ENCODE assay signal across 21 cellular contexts in the genomic region with DNA sequence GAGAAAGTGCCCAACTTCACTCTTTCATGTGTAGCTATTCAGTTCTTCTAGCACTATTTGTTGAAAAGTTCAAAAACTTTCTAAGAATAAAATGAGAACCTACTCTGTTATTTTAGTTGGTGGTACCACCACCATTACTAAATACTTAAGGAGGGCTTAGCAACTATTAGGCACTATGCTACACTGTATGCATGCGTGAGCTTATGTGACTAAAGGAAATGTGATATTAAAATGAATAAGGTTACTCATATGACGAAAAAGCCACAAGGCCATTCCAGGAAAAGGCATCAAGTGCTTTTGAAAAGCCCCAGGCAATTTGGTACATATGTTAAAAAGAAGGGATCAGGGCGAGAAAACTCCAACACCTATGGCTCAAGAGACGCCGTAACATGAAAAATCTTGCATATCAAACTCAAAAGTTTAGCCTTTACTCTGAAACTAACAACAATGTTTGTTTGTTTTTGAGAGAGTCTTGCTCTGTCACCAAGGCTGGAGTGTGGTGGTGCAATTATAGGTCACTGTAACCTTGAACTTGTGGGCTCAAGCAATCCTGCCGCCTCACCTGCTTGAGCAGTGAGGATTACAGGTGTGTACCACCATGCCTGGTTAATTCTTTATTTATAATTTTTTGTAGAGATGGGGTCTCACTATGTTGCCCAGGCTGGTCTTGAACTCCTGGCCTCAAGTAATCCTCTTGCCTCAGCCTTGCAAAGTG. TPM values are rescaled to one million over a fixed set of nuclear protein-coding genes. Genes with fewer than 3 reads are reported as not detected.
DNase-seq lines count a peak whose midpoint lies in the region; ATAC-seq, FAIRE-seq and TF ChIP-seq lines count a peak whose summit lies in the region.
"Had no signal": no experiment of that assay in that cellular context is flagged by ENCODE, and none has a peak within 500 bp of the region (broad histone marks: within the 10 kb centered on the region; RNA-seq: fewer than 3 reads in every experiment).

No MANE protein-coding gene starts in this region.

- H3K4me3 ChIP-seq in K562 (no peak overlapping the region), tibial nerve (no peak overlapping the region)

- peaks cover 13% of the 10 kb centered on the region for H3K4me1 Mint-ChIP-seq in activated CD4-positive, alpha-beta T cell treated with anti-CD3 and anti-CD28 coated beads, Interleukin-2, amount 10 ng/mL, durations not matched to agents 24 days and 14 days
- peaks cover 0 to 10% of the 10 kb centered on the region in 2 donors for H3K4me1 Mint-ChIP-seq in natural killer cell treated with Interleukin-12 subunit alpha and Interleukin-12 subunit beta and Interleukin-15 and Interleukin-18, amount 100 ng/mL, for 72 hours (ENCODE audit: low read depth in 2 of 2)
- H3K4me1 Mint-ChIP-seq in natural killer cell, result no peaks in the 10 kb centered on the region
- no peaks in the 10 kb centered on the region for H3K4me1 Mint-ChIP-seq in activated naive CD8-positive, alpha-beta T cell treated with anti-CD3 and anti-CD28 coated beads for 36 hours
- H3K4me1 Mint-ChIP-seq: B cell, CD14-positive monocyte had no signal

- H3K27me3 ChIP-seq in K562 (ENCODE audit: control insufficient read depth in 2 of 2, insufficient read depth in 2 of 2, low read length in 2 of 2), result no peaks in the 10 kb centered on the region
- H3K27me3 ChIP-seq in tibial nerve, result no peaks in the 10 kb centered on the region

- POLR2A ChIA-PET in K562 (lab: Yijun Ruan, JAX), result interaction anchor here (1.0 kb wide), 1 partner anchor 28 kb away, joined by 3 read pairs; no protein-coding TSS in a partner anchor

- CTCF ChIA-PET in K562 (lab: Yijun Ruan, JAX; ENCODE audit: low intra/inter-chr PET ratio), result no interaction called here

- no peak for TF ChIP-seq POLR2A in K562 (conservative IDR thresholded peaks at IDR 0.05)
- TF ChIP-seq POLR2A in tibial nerve (IDR thresholded peaks at IDR 0.05), result no peak

- no peaks in the 10 kb centered on the region for H3K79me2 ChIP-seq in K562 (ENCODE audit: control insufficient read depth, insufficient read depth, low read length)

- H3K4me1 ChIP-seq in K562 (replicated peaks in 1 of 2; ENCODE audit: control insufficient read depth in 2 of 2, insufficient read depth in 2 of 2, low read length in 2 of 2) (no peaks in the 10 kb centered on the region), tibial nerve (no peaks in the 10 kb centered on the region)

- H3K27me3 Mint-ChIP-seq in activated CD4-positive, alpha-beta T cell treated with anti-CD3 and anti-CD28 coated beads, Interleukin-2, amount 10 ng/mL, durations not matched to agents 24 days and 14 days, result no peaks in the 10 kb centered on the region
- H3K27me3 Mint-ChIP-seq in natural killer cell treated with Interleukin-12 subunit alpha and Interleukin-12 subunit beta and Interleukin-15 and Interleukin-18, amount 100 ng/mL, for 72 hours, result no peaks in the 10 kb centered on the region
- no peaks in the 10 kb centered on the region for H3K27me3 Mint-ChIP-seq in natural killer cell (ENCODE audit: low read depth in 2 of 2)
- no peaks in the 10 kb centered on the region for H3K27me3 Mint-ChIP-seq in activated naive CD8-positive, alpha-beta T cell treated with anti-CD3 and anti-CD28 coated beads for 36 hours
- H3K27me3 Mint-ChIP-seq: B cell had no signal

- in situ Hi-C loops in K562 (cut with MboI), result no loop called here

- no peak overlapping the region for H3K4me2 ChIP-seq in K562 (ENCODE audit: insufficient read depth, low read length)

- no peaks in the 10 kb centered on the region for H3K9me3 Mint-ChIP-seq in activated CD4-positive, alpha-beta T cell treated with anti-CD3 and anti-CD28 coated beads, Interleukin-2, amount 10 ng/mL, durations not matched to agents 24 days and 14 days
- no peaks in the 10 kb centered on the region for H3K9me3 Mint-ChIP-seq in natural killer cell treated with Interleukin-12 subunit alpha and Interleukin-12 subunit beta and Interleukin-15 and Interleukin-18, amount 100 ng/mL, for 72 hours
- H3K9me3 Mint-ChIP-seq in natural killer cell, result no peaks in the 10 kb centered on the region
- no peaks in the 10 kb centered on the region for H3K9me3 Mint-ChIP-seq in activated naive CD8-positive, alpha-beta T cell treated with anti-CD3 and anti-CD28 coated beads for 36 hours
- H3K9me3 Mint-ChIP-seq: CD14-positive monocyte had no signal

- ATAC-seq in natural killer cell treated with Interleukin-12 subunit alpha and Interleukin-12 subunit beta and Interleukin-15 and Interleukin-18, amount 100 ng/mL, for 72 hours, result peak in 1 of 2 donors; percentile 71
- no peak for ATAC-seq in natural killer cell
- no peak for ATAC-seq in K562
- no peak for ATAC-seq in HG03354 (IDR thresholded peaks at IDR 0.05; ENCODE audit: poor library complexity, severe bottlenecking, unreplicated experiment)
- ATAC-seq: HCT116, Panc1 had no signal

- no peaks in the 10 kb centered on the region for H3K9me1 ChIP-seq in K562 (ENCODE audit: control insufficient read depth, insufficient read depth, low read length)

- no peak overlapping the region for H3K9ac ChIP-seq in K562 (ENCODE audit: insufficient read depth in 1 of 2, low read depth in 2 of 2, low read length in 2 of 2)

- H3K9me3 ChIP-seq in K562 (replicated peaks; ENCODE audit: control insufficient read depth, insufficient read depth, low read depth, low read length), result no peaks in the 10 kb centered on the region
- no peaks in the 10 kb centered on the region for H3K9me3 ChIP-seq in tibial nerve

- H3K27ac ChIP-seq in K562 (ENCODE audit: extremely low read depth, low read depth, low read length) (no peak overlapping the region), tibial nerve (no peak overlapping the region)

- WGBS in K562 (ENCODE audit: insufficient coverage, low coverage, missing lambda C conversion rate), result 95% methylated on average over 6 of the region's 6 CpGs
- 94% methylated on average over 6 of the region's 6 CpGs for WGBS in tibial nerve, 2 donors

- no peak for DNase-seq in activated CD4-positive, alpha-beta T cell treated with anti-CD3 and anti-CD28 coated beads, Interleukin-2, amount 10 ng/mL, durations not matched to agents 24 days and 14 days
- no peak for DNase-seq in activated CD4-positive, alpha-beta T cell treated with anti-CD3 and anti-CD28 coated beads for 4 hours
- no peak for DNase-seq in natural killer cell treated with Interleukin-12 subunit alpha and Interleukin-12 subunit beta and Interleukin-15 and Interleukin-18, amount 100 ng/mL, for 72 hours (ENCODE audit: low spot score)
- DNase-seq in natural killer cell (no peak), K562 (ENCODE audit: extremely low read depth in 1 of 4, low spot score in 3 of 4) (no peak), tibial nerve (ENCODE audit: low spot score in 2 of 2) (no peak)
- no peak for DNase-seq in activated naive CD8-positive, alpha-beta T cell treated with anti-CD3 and anti-CD28 coated beads for 36 hours
- DNase-seq: DMS79, NCI-H1417, NCI-H1694 treated with DMSO at 0.1 percent for 48 hours, NCI-H2081 treated with DMSO at 0.1 percent for 48 hours, NCI-H2171 treated with DMSO at 0.1 percent for 48 hours, NCI-H524 treated with DMSO at 0.1 percent for 48 hours, NCI-H82, SIG-M5 had no signal

- no peak for TF ChIP-seq CTCF in natural killer cell (IDR thresholded peaks at IDR 0.05)
- TF ChIP-seq CTCF in K562 (IDR thresholded peaks at IDR 0.05 in 2 of 3, conservative IDR thresholded peaks at IDR 0.05 in 1 of 3; ENCODE audit: insufficient read depth in 2 of 3, low read depth in 1 of 3, low read length in 3 of 3), result no peak
- no peak for TF ChIP-seq CTCF in tibial nerve (IDR thresholded peaks at IDR 0.05)

- H3K36me3 ChIP-seq in K562 (ENCODE audit: control insufficient read depth, insufficient read depth, low read length) (peaks cover 87% of the 10 kb centered on the region), tibial nerve (peaks cover 5 to 89% (median 28%) of the 10 kb centered on the region in 3 donors)

- TF ChIP-seq EP300 in K562 (IDR thresholded peaks at IDR 0.05; ENCODE audit: low read length) (no peak), tibial nerve (IDR thresholded peaks at IDR 0.05) (no peak)

- BruUV-seq in K562 (replicated peaks; lab: Mats Ljungman, UMichigan), result no TSS peak

- no peak overlapping the region for H3K4me3 Mint-ChIP-seq in activated CD4-positive, alpha-beta T cell treated with anti-CD3 and anti-CD28 coated beads, Interleukin-2, amount 10 ng/mL, durations not matched to agents 24 days and 14 days
- no peak overlapping the region for H3K4me3 Mint-ChIP-seq in natural killer cell treated with Interleukin-12 subunit alpha and Interleukin-12 subunit beta and Interleukin-15 and Interleukin-18, amount 100 ng/mL, for 72 hours
- no peak overlapping the region for H3K4me3 Mint-ChIP-seq in natural killer cell
- no peak overlapping the region for H3K4me3 Mint-ChIP-seq in activated naive CD8-positive, alpha-beta T cell treated with anti-CD3 and anti-CD28 coated beads for 36 hours
- H3K4me3 Mint-ChIP-seq: B cell, CD14-positive monocyte had no signal

- peak overlapping the region; percentile 47 for H3K27ac Mint-ChIP-seq in activated CD4-positive, alpha-beta T cell treated with anti-CD3 and anti-CD28 coated beads, Interleukin-2, amount 10 ng/mL, durations not matched to agents 24 days and 14 days
- H3K27ac Mint-ChIP-seq in natural killer cell treated with Interleukin-12 subunit alpha and Interleukin-12 subunit beta and Interleukin-15 and Interleukin-18, amount 100 ng/mL, for 72 hours, result peak overlapping the region; percentile 9 to 12
- H3K27ac Mint-ChIP-seq in natural killer cell, result no peak overlapping the region
- H3K27ac Mint-ChIP-seq in activated naive CD8-positive, alpha-beta T cell treated with anti-CD3 and anti-CD28 coated beads for 36 hours, result no peak overlapping the region
- H3K27ac Mint-ChIP-seq: B cell, CD14-positive monocyte had no signal

- FAIRE-seq in K562 (lab: Jason Lieb, UNC), result peak; percentile 61
- FAIRE-seq: H1 had no signal

- TF ChIP-seq RAD21 in K562 (CRISPR knock-in tag; conservative IDR thresholded peaks at IDR 0.05 in 1 of 2, IDR thresholded peaks at IDR 0.05 in 1 of 2), result no peak

- no peaks in the 10 kb centered on the region for H4K20me1 ChIP-seq in K562 (replicated peaks; ENCODE audit: control insufficient read depth, insufficient read depth, low read length)

- peaks cover 49% of the 10 kb centered on the region for H3K36me3 Mint-ChIP-seq in activated CD4-positive, alpha-beta T cell treated with anti-CD3 and anti-CD28 coated beads, Interleukin-2, amount 10 ng/mL, durations not matched to agents 24 days and 14 days (ENCODE audit: low read depth)
- peaks cover 22% of the 10 kb centered on the region for H3K36me3 Mint-ChIP-seq in natural killer cell treated with Interleukin-12 subunit alpha and Interleukin-12 subunit beta and Interleukin-15 and Interleukin-18, amount 100 ng/mL, for 72 hours
- peaks cover 15% of the 10 kb centered on the region for H3K36me3 Mint-ChIP-seq in natural killer cell
- peaks cover 17% of the 10 kb centered on the region for H3K36me3 Mint-ChIP-seq in activated naive CD8-positive, alpha-beta T cell treated with anti-CD3 and anti-CD28 coated beads for 36 hours

- no peak overlapping the region for H2AFZ ChIP-seq in K562 (ENCODE audit: low read depth, low read length)

- intact Hi-C loops in activated CD4-positive, alpha-beta T cell treated with anti-CD3 and anti-CD28 coated beads, Interleukin-2, amount 10 ng/mL, durations not matched to agents 24 days and 14 days (cut with micrococcal nuclease), result no loop called here
- intact Hi-C loops in natural killer cell (cut with micrococcal nuclease) (no loop called here), K562 (cut with micrococcal nuclease) (no loop called here)

RNA-seq across cellular contexts. Expression of gene EPRS1, which starts 42.6 kb away (rescaled TPM):
- total RNA-seq in activated CD4-positive, alpha-beta T cell treated with anti-CD3 and anti-CD28 coated beads, Interleukin-2, amount 10 ng/mL, durations not matched to agents 24 days and 14 days, result 182 and 200 TPM in 2 replicates
- total RNA-seq in natural killer cell treated with Interleukin-12 subunit alpha and Interleukin-12 subunit beta and Interleukin-15 and Interleukin-18, amount 100 ng/mL, for 72 hours, result 100 to 1,000 TPM; 134 to 136 TPM
- total RNA-seq in natural killer cell, result 10 to 100 TPM; 46.8 to 61.2 (median 47.4) TPM
- total RNA-seq in K562 (2011; cell fraction: chromatin; rRNA removed; ENCODE audit: low replicate concordance), result 75.9 and 190 TPM in 2 replicates
- total RNA-seq in K562 (2011; cell fraction: nucleolus; rRNA removed), result 38.2 and 50.7 TPM in 2 replicates
- total RNA-seq in K562 (2011; cell fraction: nucleoplasm; rRNA removed), result 69.8 and 70.2 TPM in 2 replicates
- 155 and 222 TPM in 2 replicates for total RNA-seq in K562 (2014; rRNA removed)
- 283 and 311 TPM in 2 replicates for total RNA-seq in K562 (2014; rRNA removed; fragmentation: Illumina TruSeq; extraction: Trizol)
- total RNA-seq in K562 (2015; rRNA removed; fragmentation: Illumina TruSeq; extraction: Trizol), result 187 and 212 TPM in 2 replicates
- total RNA-seq in K562 (2021), result 230 and 248 TPM in 2 replicates
- polyA plus RNA-seq in K562 (2011; rRNA removed), result 277 and 289 TPM in 2 replicates
- 48.7 and 94.1 TPM in 2 replicates for polyA plus RNA-seq in K562 (2011; cell fraction: cytosol; rRNA removed)
- 121 and 166 TPM in 2 replicates for polyA plus RNA-seq in K562 (2011; cell fraction: nucleus; rRNA removed)
- 169 and 312 TPM in 2 replicates for polyA plus RNA-seq in K562 (2012)
- polyA plus RNA-seq in K562 (2014; fragmentation: Illumina TruSeq; extraction: Trizol), result 208 and 275 TPM in 2 replicates
- polyA plus RNA-seq in K562 (2014; fragmentation: Nextera tagmentation; extraction: Ambion mirVana), result 100 to 1,000 TPM; 193 to 291 TPM
- 129 and 172 TPM in 2 replicates for polyA plus RNA-seq in K562 (2014; rRNA removed)
- polyA minus RNA-seq in K562 (2011; rRNA and poly(A)+ RNA removed), result 398 and 424 TPM in 2 replicates
- 183 and 198 TPM in 2 replicates for polyA minus RNA-seq in K562 (2011; cell fraction: cytosol; rRNA and poly(A)+ RNA removed)
- polyA minus RNA-seq in K562 (2011; cell fraction: nucleus; rRNA and poly(A)+ RNA removed), result 40.8 and 115 TPM in 2 replicates
- total RNA-seq in activated naive CD8-positive, alpha-beta T cell treated with anti-CD3 and anti-CD28 coated beads for 36 hours, result 100 to 1,000 TPM; 222 to 237 TPM
- 10 to 100 TPM; 38.1 to 53.8 (median 43.4) TPM for total RNA-seq in tibial nerve

Comparison
In these comparisons a context has a peak if more than half of its experiments do, and no peak if none do; other contexts are left out.
1. H3K27ac Mint-ChIP-seq: peak in activated CD4-positive, alpha-beta T cell treated with anti-CD3 and anti-CD28 coated beads, Interleukin-2, amount 10 ng/mL, durations not matched to agents 24 days and 14 days (single experiment) and natural killer cell treated with Interleukin-12 subunit alpha and Interleukin-12 subunit beta and Interleukin-15 and Interleukin-18, amount 100 ng/mL, for 72 hours (2 of 2); none in natural killer cell (0 of 2) and activated naive CD8-positive, alpha-beta T cell treated with anti-CD3 and anti-CD28 coated beads for 36 hours (single experiment).